Comparison of ENCODE assay signal across 8 cellular contexts in the genomic region with DNA sequence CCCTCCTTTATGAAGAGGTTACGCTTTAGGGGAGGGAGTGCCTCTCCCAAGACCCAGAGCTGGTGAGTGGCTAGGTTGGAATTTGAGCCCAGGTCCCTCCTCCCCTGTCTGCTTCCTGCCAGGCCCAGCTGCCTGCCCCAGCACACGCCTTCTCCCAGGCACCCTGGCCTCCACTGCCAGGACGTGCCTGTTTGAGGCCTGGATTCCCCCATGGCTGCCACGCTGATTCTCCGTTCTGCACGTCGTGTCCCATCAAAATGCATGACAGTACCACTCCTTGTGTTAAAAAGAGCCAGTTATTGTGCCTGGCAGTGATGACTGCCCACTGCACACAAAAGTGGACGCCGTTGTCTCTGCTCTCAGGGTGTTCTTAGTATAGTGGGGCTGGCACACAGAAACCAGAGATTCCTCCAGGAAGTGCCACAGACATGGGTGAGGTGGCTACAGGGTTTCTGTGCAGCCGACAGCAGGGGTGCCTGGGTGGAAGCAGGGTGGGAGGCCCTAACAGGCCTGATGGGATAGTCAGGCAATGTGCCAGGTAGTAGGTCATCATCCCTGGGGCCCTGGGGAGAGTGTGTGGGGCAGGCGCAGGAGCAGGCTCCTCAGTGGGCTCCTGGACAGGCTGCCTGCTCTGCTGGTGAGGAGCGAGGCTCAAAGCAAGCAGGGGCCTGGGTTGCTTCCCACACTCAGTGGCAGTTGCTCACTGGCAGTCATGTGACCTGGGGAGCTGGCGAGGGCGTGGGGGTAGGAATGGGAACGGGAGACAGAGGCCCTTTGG. TPM values are rescaled to one million over a fixed set of nuclear protein-coding genes. Genes with fewer than 3 reads are reported as not detected.
DNase-seq lines count a peak whose midpoint lies in the region; ATAC-seq and TF ChIP-seq lines count a peak whose summit lies in the region.

No MANE protein-coding gene starts in this region.

- TF ChIP-seq POLR2A in IMR-90 (IDR thresholded peaks at IDR 0.05; ENCODE audit: low read depth, low read length): 0 out of 2 replicates have a peak, but pooled peaks have one; percentile 14

- peak overlapping the region; percentile 79 for H3K56ac ChIP-seq in IMR-90 (ENCODE audit: extremely low read depth, insufficient read depth, low read length)

- DNase-seq in BE2C: peak; percentile 90
- peak; percentile 90 for DNase-seq in IMR-90
- DNase-seq in cardiac fibroblast (ENCODE audit: low read depth in 2 of 2): peak; percentile 88 to 95
- DNase-seq in left lobe of liver (ENCODE audit: low spot score): no peak
- no peak for DNase-seq in thoracic aorta (ENCODE audit: low spot score)
- DNase-seq in GM13977 (ENCODE audit: low spot score): no peak
- no peak for DNase-seq in MV-4-11 (lab: John Stamatoyannopoulos, UW)

- H3K36me3 ChIP-seq in BE2C: peaks cover 11% of the 10 kb centered on the region
- H3K36me3 ChIP-seq in IMR-90 (ENCODE audit: control insufficient read depth, insufficient read depth, low read length): peaks cover 20% of the 10 kb centered on the region
- H3K36me3 ChIP-seq in thoracic aorta: no peaks in the 10 kb centered on the region

- H2AK5ac ChIP-seq in IMR-90 (ENCODE audit: low read depth, low read length): peak overlapping the region; percentile 100

- H3K14ac ChIP-seq in IMR-90 (replicated peaks; ENCODE audit: low read depth, low read length): peak overlapping the region; percentile 96

- H3K23ac ChIP-seq in IMR-90 (ENCODE audit: low read depth, low read length): peak overlapping the region; percentile 97

- H2BK15ac ChIP-seq in IMR-90 (ENCODE audit: low read depth, low read length): peak overlapping the region; percentile 82; the same call in 2 of the 3 replicates

- H3K9me3 ChIP-seq in BE2C (no peaks in the 10 kb centered on the region), IMR-90 (ENCODE audit: control insufficient read depth, insufficient read depth, low read length) (no peaks in the 10 kb centered on the region), thoracic aorta (no peaks in the 10 kb centered on the region)

- no TSS peak for BruUV-seq in IMR-90 (replicated peaks; lab: Mats Ljungman, UMichigan)

- peak overlapping the region; percentile 91 for H2BK120ac ChIP-seq in IMR-90 (ENCODE audit: low read depth, low read length)

- H3K79me1 ChIP-seq in IMR-90 (ENCODE audit: low read depth in 1 of 2, low read length in 2 of 2): peaks cover 22 to 76% of the 10 kb centered on the region in 2 experiments

- POLR2A ChIA-PET in IMR-90 (lab: Charles Lee; ENCODE audit: unreplicated experiment): no interaction called here

- WGBS in IMR-90 (ENCODE audit: extremely low coverage in 2 of 2, insufficient read length in 1 of 2), 2 experiments: 43% methylated on average over 8 of the region's 15 CpGs; no CpG with 5 or more reads in 1 of the 2 experiments

- H3K4ac ChIP-seq in IMR-90 (ENCODE audit: low read depth, low read length): peak overlapping the region; percentile 99

- TF ChIP-seq RAD21 in IMR-90 (IDR thresholded peaks at IDR 0.05; ENCODE audit: low read length): 0 out of 2 replicates have a peak, but pooled peaks have one; percentile 4

- dilution Hi-C loops in IMR-90 (cut with HindIII; ENCODE audit: low sequenced_read_pairs, unreplicated experiment): no loop called here

- peak overlapping the region; percentile 81; the same call in 1 of the 2 replicates for H2BK20ac ChIP-seq in IMR-90 (ENCODE audit: low read depth, low read length)

- H3K9me1 ChIP-seq in IMR-90 (ENCODE audit: insufficient read depth, low read length): peaks cover 42% of the 10 kb centered on the region

- H2AK9ac ChIP-seq in IMR-90 (replicated peaks; ENCODE audit: low read depth, low read length, poor library complexity): peak overlapping the region; percentile 88

- in situ Hi-C loops in IMR-90 (cut with MboI; ENCODE audit: low sequenced_read_pairs): no loop called here
- in situ Hi-C loops in GM13977 (cut with MboI; ENCODE audit: low pct_unique_long_range_greater_than_20kb, low sequenced_read_pairs, unreplicated experiment): no loop called here

- peak overlapping the region; percentile 32 for H3K4me2 ChIP-seq in IMR-90 (ENCODE audit: low read depth, low read length)

- peak overlapping the region; percentile 19 for H2AFZ ChIP-seq in IMR-90 (replicated peaks; ENCODE audit: low read length, poor library complexity)

- ATAC-seq in IMR-90 (ENCODE audit: low read depth): peak; percentile 81
- ATAC-seq in left lobe of liver: peak; percentile 59
- peak; percentile 84 for ATAC-seq in thoracic aorta (ENCODE audit: insufficient number of reproducible peaks, low FRiP score, low read depth)
- no peak for ATAC-seq in HG02852 (IDR thresholded peaks at IDR 0.05; ENCODE audit: unreplicated experiment)

- TF ChIP-seq CTCF in BE2C (IDR thresholded peaks at IDR 0.05; ENCODE audit: low read depth, low read length) (no peak), IMR-90 (conservative IDR thresholded peaks at IDR 0.05; ENCODE audit: low read depth, low read length) (no peak), cardiac fibroblast (IDR thresholded peaks at IDR 0.05; ENCODE audit: low read depth, low read length) (no peak), thoracic aorta (IDR thresholded peaks at IDR 0.05) (no peak), GM13977 (IDR thresholded peaks at IDR 0.05; ENCODE audit: extremely low read depth, insufficient read depth, missing control alignments) (no peak)

- H3K27ac ChIP-seq in IMR-90 (ENCODE audit: insufficient read depth, low read length): peak overlapping the region; percentile 91
- H3K27ac ChIP-seq in thoracic aorta: peak overlapping the region; percentile 89 to 93

- H4K8ac ChIP-seq in IMR-90 (ENCODE audit: low read depth in 2 of 2, low read length in 2 of 2): peak overlapping the region; percentile 77 to 91

- peak overlapping the region; percentile 60 for H3K9ac ChIP-seq in IMR-90 (ENCODE audit: low read depth, low read length)

- H2BK5ac ChIP-seq in IMR-90 (ENCODE audit: low read depth, low read length, poor library complexity, severe bottlenecking): peak overlapping the region; percentile 97

- H3K4me1 ChIP-seq in BE2C (peaks cover 54% of the 10 kb centered on the region), IMR-90 (ENCODE audit: control insufficient read depth, insufficient read depth, low read length) (peaks cover 45% of the 10 kb centered on the region), thoracic aorta (ENCODE audit: control insufficient read depth in 1 of 2, low read depth in 2 of 2) (peaks cover 41 to 54% of the 10 kb centered on the region in 2 donors)

- peak overlapping the region; percentile 95 for H4K91ac ChIP-seq in IMR-90 (ENCODE audit: insufficient read depth, low read depth, low read length)

- H3K4me3 ChIP-seq in BE2C (ENCODE audit: low read depth, low read length) (no peak overlapping the region), IMR-90 (ENCODE audit: insufficient read depth, low read depth, low read length) (no peak overlapping the region), cardiac fibroblast (replicated peaks in 1 of 2; ENCODE audit: low read depth in 2 of 2, low read length in 2 of 2) (no peak overlapping the region), thoracic aorta (peak overlapping the region; percentile 39)

- intact Hi-C loops in IMR-90 (cut with micrococcal nuclease): no loop called here

- H4K20me1 ChIP-seq in IMR-90 (ENCODE audit: insufficient read depth, low read length): peaks cover 74% of the 10 kb centered on the region

- H3K27me3 ChIP-seq in BE2C: no peaks in the 10 kb centered on the region
- H3K27me3 ChIP-seq in IMR-90 (ENCODE audit: control insufficient read depth, insufficient read depth, low read length): no peaks in the 10 kb centered on the region
- H3K27me3 ChIP-seq in thoracic aorta (replicated peaks; ENCODE audit: insufficient read depth): no peaks in the 10 kb centered on the region

- peak overlapping the region; percentile 82 for H3K18ac ChIP-seq in IMR-90 (ENCODE audit: low read depth, low read length)

- peak overlapping the region; percentile 91 for H4K5ac ChIP-seq in IMR-90 (ENCODE audit: low read depth, low read length)

- CTCF ChIA-PET in IMR-90 (lab: Yijun Ruan, JAX): no interaction called here

TF ChIP-seq in IMR-90, 13 proteins besides CTCF, POLR2A, EP300 and RAD21 (continues in another document):
- TF ChIP-seq NFE2L2 (IDR thresholded peaks at IDR 0.05; ENCODE audit: low read depth, low read length) (no peak), BHLHE40 (IDR thresholded peaks at IDR 0.05; ENCODE audit: low read depth, low read length) (peak; percentile 23; the same call in 1 of the 2 replicates), FOS (IDR thresholded peaks at IDR 0.05; ENCODE audit: low read depth, low read length) (peak; percentile 43; the same call in 1 of the 2 replicates), MAFK (IDR thresholded peaks at IDR 0.05; ENCODE audit: low read depth, low read length) (no peak), SMC3 (IDR thresholded peaks at IDR 0.05; ENCODE audit: low read depth, low read length) (no peak), CHD1 (IDR thresholded peaks at IDR 0.05; ENCODE audit: low read depth, low read length) (no peak), MAZ (IDR thresholded peaks at IDR 0.05; ENCODE audit: borderline replicate concordance, low read depth, low read length) (peak; percentile 84; the same call in 1 of the 2 replicates)
- TF ChIP-seq, protein P1, sequence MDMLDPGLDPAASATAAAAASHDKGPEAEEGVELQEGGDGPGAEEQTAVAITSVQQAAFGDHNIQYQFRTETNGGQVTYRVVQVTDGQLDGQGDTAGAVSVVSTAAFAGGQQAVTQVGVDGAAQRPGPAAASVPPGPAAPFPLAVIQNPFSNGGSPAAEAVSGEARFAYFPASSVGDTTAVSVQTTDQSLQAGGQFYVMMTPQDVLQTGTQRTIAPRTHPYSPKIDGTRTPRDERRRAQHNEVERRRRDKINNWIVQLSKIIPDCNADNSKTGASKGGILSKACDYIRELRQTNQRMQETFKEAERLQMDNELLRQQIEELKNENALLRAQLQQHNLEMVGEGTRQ (IDR thresholded peaks at IDR 0.05; ENCODE audit: low read depth, low read length): peak; percentile 84

RNA-seq across cellular contexts. Expression of a gene that starts 24.2 kb away (rescaled TPM):
- polyA plus RNA-seq in BE2C (2012; ENCODE audit: insufficient read depth, insufficient read length, low read depth): 133 TPM
- total RNA-seq in IMR-90 (2012; rRNA removed) (19.0 and 22.8 TPM in 2 replicates), left lobe of liver (26.2 TPM), thoracic aorta (10 to 100 TPM; 78.9 to 98.6 TPM)
- 68.8 and 71.5 TPM in 2 replicates for polyA plus RNA-seq in IMR-90 (2012; rRNA removed)
- polyA plus RNA-seq in IMR-90 (2012; cell fraction: cytosol; rRNA removed): 43.1 and 81.0 TPM in 2 replicates
- 269 and 514 TPM in 2 replicates for polyA plus RNA-seq in IMR-90 (2012; cell fraction: nucleus; rRNA removed; ENCODE audit: low replicate concordance)

RNA-seq across cellular contexts. Expression of a gene that starts 36.0 kb away (rescaled TPM):
- 41.4 TPM for polyA plus RNA-seq in BE2C (2012; ENCODE audit: insufficient read depth, insufficient read length, low read depth)
- total RNA-seq in IMR-90 (2012; rRNA removed) (25.8 and 27.1 TPM in 2 replicates), left lobe of liver (13.3 TPM), thoracic aorta (10 to 100 TPM; 24.0 to 41.1 TPM)
- polyA plus RNA-seq in IMR-90 (2012; rRNA removed): 28.7 and 30.1 TPM in 2 replicates
- 14.3 and 46.6 TPM in 2 replicates for polyA plus RNA-seq in IMR-90 (2012; cell fraction: cytosol; rRNA removed)
- polyA plus RNA-seq in IMR-90 (2012; cell fraction: nucleus; rRNA removed; ENCODE audit: low replicate concordance): 70.3 and 122 TPM in 2 replicates

Comparison
In these comparisons a context has a peak if more than half of its experiments do, and no peak if none do; other contexts are left out.
1. DNase-seq: peak in BE2C (single experiment), IMR-90 (single experiment) and cardiac fibroblast (2 of 2); none in left lobe of liver (single experiment), thoracic aorta (single experiment), GM13977 (single experiment) and MV-4-11 (single experiment).